In genomic region chr10:13139671-13140070, GRCh38 we compare ENCODE assay signal across 18 cellular contexts.
"Had no signal": no experiment of that assay in that cellular context is flagged by ENCODE, and none has a peak within 500 bp of the region (broad histone marks: within the 10 kb centered on the region; RNA-seq: fewer than 3 reads in every experiment).

No MANE protein-coding gene starts in this region.

- H3K27me3 ChIP-seq: SJCRH30 had no signal

- DNase-seq: Karpas-422, KG1, MM.1S, NCI-H1092 treated with DMSO at 0.1 percent for 48 hours, NCI-H1436, NCI-H187, NCI-H2029, NCI-H2081 treated with DMSO at 0.1 percent for 48 hours, NCI-H226, NCI-H524 treated with DMSO at 0.1 percent for 48 hours, NCI-H774, SHP77 treated with DMSO at 0.1 percent for 48 hours, SJCRH30 had no signal

- ATAC-seq: SK-N-SH treated with all-trans-retinoic acid at 6 μM for 48 hours had no signal

- FAIRE-seq: HTR-8/SVneo, RCC 7860 had no signal

- H3K9me3 ChIP-seq: SJCRH30 had no signal

- H3K36me3 ChIP-seq: SJCRH30 had no signal

- H3K4me1 ChIP-seq: SJCRH30 had no signal

- H3K4me3 ChIP-seq: SJCRH30 had no signal

- H3K27ac ChIP-seq: HL-60, RWPE1, SJCRH30 had no signal
